9 cellular contexts compared by ENCODE assay signal in the genomic region with DNA sequence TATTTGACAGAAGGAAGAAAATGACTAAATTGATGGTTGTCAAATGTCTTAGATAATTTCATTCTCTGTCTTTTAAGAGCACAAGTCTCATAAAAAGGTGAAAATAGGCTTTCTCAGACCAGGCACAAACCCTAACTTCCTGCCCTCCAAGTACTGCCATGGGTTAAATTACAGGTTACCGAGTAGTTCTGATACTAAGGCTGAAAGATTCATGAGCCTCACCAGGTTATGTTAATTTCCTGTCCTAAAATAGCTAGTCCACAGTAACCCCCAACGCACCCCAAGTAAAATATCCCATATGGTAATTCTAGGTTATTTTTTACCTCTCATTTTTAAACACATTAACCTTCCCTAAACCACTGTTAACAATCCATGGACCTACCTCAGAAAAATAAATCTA.
A peak's percentile ranks its signal among the peaks of the same experiment; 100 is the strongest.
DNase-seq lines count a peak whose midpoint lies in the region; ATAC-seq and TF ChIP-seq lines count a peak whose summit lies in the region.
"Had no signal": no experiment of that assay in that cellular context is flagged by ENCODE, and none has a peak within 500 bp of the region (broad histone marks: within the 10 kb centered on the region; RNA-seq: fewer than 3 reads in every experiment).

No MANE protein-coding gene starts in this region.

- ATAC-seq in GM18873 (IDR thresholded peaks at IDR 0.05; ENCODE audit: low FRiP score, unreplicated experiment): peak; percentile 70
- ATAC-seq in GM21619 (IDR thresholded peaks at IDR 0.05; ENCODE audit: unreplicated experiment): peak; percentile 89
- peak; percentile 64 for ATAC-seq in HG03442 (IDR thresholded peaks at IDR 0.05; ENCODE audit: unreplicated experiment)

- TF ChIP-seq CTCF in nephron progenitor cell (IDR thresholded peaks at IDR 0.05): no peak

- DNase-seq in nephron progenitor cell: no peak
- no peak for DNase-seq in superior temporal gyrus (ENCODE audit: extremely low spot score)
- DNase-seq in SIG-M5 (lab: John Stamatoyannopoulos, UW): no peak
- no peak for DNase-seq in activated CD4-positive, CD25-positive, alpha-beta regulatory T cell (lab: John Stamatoyannopoulos, UW)
- DNase-seq: NCI-H526 had no signal

- peaks cover 82% of the 10 kb centered on the region for H3K36me3 Mint-ChIP-seq in nephron progenitor cell (ENCODE audit: low read depth)

- H3K4me1 Mint-ChIP-seq in nephron progenitor cell: peaks cover 16% of the 10 kb centered on the region

- peaks cover 56% of the 10 kb centered on the region for H3K9me3 Mint-ChIP-seq in nephron progenitor cell

- peak overlapping the region; percentile 34 for H3K27ac Mint-ChIP-seq in nephron progenitor cell

- no peak overlapping the region for H3K4me3 Mint-ChIP-seq in nephron progenitor cell
- H3K4me3 Mint-ChIP-seq: neural crest cell had no signal

- H3K27me3 Mint-ChIP-seq in nephron progenitor cell (ENCODE audit: low read depth, poor library complexity): peaks cover 2% of the 10 kb centered on the region
